23 cellular contexts compared by ENCODE assay signal in the genomic region with DNA sequence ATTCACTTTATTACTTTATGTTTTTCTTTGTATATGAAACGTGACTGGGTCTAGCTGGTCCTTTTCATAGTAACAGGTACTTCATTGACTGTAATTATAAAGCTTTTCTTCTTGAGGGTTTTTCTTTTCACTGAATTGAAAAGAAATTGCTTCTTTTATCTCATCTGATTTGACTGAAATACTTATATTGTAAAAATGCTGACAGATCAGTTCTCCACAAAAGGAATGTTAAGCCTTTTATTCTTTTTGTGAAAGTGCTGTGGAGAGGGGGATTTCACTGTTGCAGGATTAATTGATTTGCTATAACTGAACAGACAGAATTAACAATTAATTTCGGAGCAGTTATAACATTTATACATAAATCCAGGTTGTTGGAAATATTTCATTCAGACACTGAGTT.
"Had no signal": no experiment of that assay in that cellular context is flagged by ENCODE, and none has a peak within 500 bp of the region (broad histone marks: within the 10 kb centered on the region; RNA-seq: fewer than 3 reads in every experiment).

No MANE protein-coding gene starts in this region.

- H3K4me1 Mint-ChIP-seq: naive B cell; natural killer cell; nephron progenitor cell; stimulated activated effector memory CD8-positive, alpha-beta T cell treated with anti-CD3 and anti-CD28 coated beads, Interleukin-12 subunit alpha, Interleukin-12 subunit beta, amount 100 ng/mL, for 72 hours had no signal

- H3K4me3 ChIP-seq: left ventricle myocardium inferior, lung, ovary, sigmoid colon, spleen, suprapubic skin, thoracic aorta, tibial artery, upper lobe of right lung had no signal

- H3K36me3 ChIP-seq: left ventricle myocardium inferior, ovary, sigmoid colon, spleen, suprapubic skin, thoracic aorta, tibial artery, upper lobe of right lung had no signal

- DNase-seq: islet precursor cell; left ventricle myocardium inferior; mesendoderm; naive B cell; natural killer cell; nephron progenitor cell; ovary; right cardiac atrium; sigmoid colon; small intestine; spleen; stimulated activated CD4-positive, alpha-beta T cell treated with anti-CD3 and anti-CD28 coated beads, Interleukin-4, amount 100 ng/mL, for 24 hours; stimulated activated naive CD4-positive, alpha-beta T cell; tibial artery; trophoblast cell; upper lobe of right lung had no signal

- H3K27ac ChIP-seq: left ventricle myocardium inferior, ovary, sigmoid colon, spleen, suprapubic skin, thoracic aorta, tibial artery, upper lobe of right lung had no signal

- H3K9me3 Mint-ChIP-seq: stimulated activated naive CD8-positive, alpha-beta T cell treated with anti-CD3 and anti-CD28 coated beads, Interleukin-15, Interleukin-2, amounts not matched to agents 100 ng/mL and 50 ng/mL, for 24 hours had no signal

- H3K4me1 ChIP-seq: left ventricle myocardium inferior, sigmoid colon, spleen, suprapubic skin, tibial artery, upper lobe of right lung had no signal

- H3K27ac Mint-ChIP-seq: mesothelial cell of epicardium; naive B cell; natural killer cell; nephron progenitor cell; progenitor cell of endocrine pancreas; stimulated activated effector memory CD8-positive, alpha-beta T cell treated with anti-CD3 and anti-CD28 coated beads, Interleukin-12 subunit alpha, Interleukin-12 subunit beta, amount 100 ng/mL, for 72 hours; stimulated activated naive CD8-positive, alpha-beta T cell treated with anti-CD3 and anti-CD28 coated beads, Interleukin-15, Interleukin-2, amounts not matched to agents 100 ng/mL and 50 ng/mL, for 24 hours had no signal

- H3K27me3 ChIP-seq: ovary, sigmoid colon, spleen, suprapubic skin, tibial artery, upper lobe of right lung had no signal

- H3K27me3 Mint-ChIP-seq: naive B cell; progenitor cell of endocrine pancreas; stimulated activated naive CD8-positive, alpha-beta T cell treated with anti-CD3 and anti-CD28 coated beads, Interleukin-15, Interleukin-2, amounts not matched to agents 100 ng/mL and 50 ng/mL, for 24 hours had no signal

- H3K9me3 ChIP-seq: ovary, sigmoid colon, suprapubic skin, thoracic aorta, tibial artery, upper lobe of right lung had no signal

- ATAC-seq: natural killer cell; right cardiac atrium; stimulated activated effector memory CD8-positive, alpha-beta T cell treated with anti-CD3 and anti-CD28 coated beads, Interleukin-12 subunit alpha, Interleukin-12 subunit beta, amount 100 ng/mL, for 72 hours; upper lobe of right lung had no signal

- H3K4me3 Mint-ChIP-seq: mesothelial cell of epicardium; naive B cell; natural killer cell; nephron progenitor cell; stimulated activated effector memory CD8-positive, alpha-beta T cell treated with anti-CD3 and anti-CD28 coated beads, Interleukin-12 subunit alpha, Interleukin-12 subunit beta, amount 100 ng/mL, for 72 hours; stimulated activated naive CD8-positive, alpha-beta T cell treated with anti-CD3 and anti-CD28 coated beads, Interleukin-15, Interleukin-2, amounts not matched to agents 100 ng/mL and 50 ng/mL, for 24 hours had no signal

- H3K36me3 Mint-ChIP-seq: mesothelial cell of epicardium; naive B cell; stimulated activated effector memory CD8-positive, alpha-beta T cell treated with anti-CD3 and anti-CD28 coated beads, Interleukin-12 subunit alpha, Interleukin-12 subunit beta, amount 100 ng/mL, for 72 hours had no signal
